18 cellular contexts compared by ENCODE assay signal in genomic region chr16:82884320-82884898, GRCh38.
"Had no signal": no experiment of that assay in that cellular context is flagged by ENCODE, and none has a peak within 500 bp of the region (broad histone marks: within the 10 kb centered on the region; RNA-seq: fewer than 3 reads in every experiment).

No MANE protein-coding gene starts in this region.

- H3K4me3 ChIP-seq: K562 had no signal

- H3K9me3 ChIP-seq: SK-N-SH had no signal

- H3K27ac ChIP-seq: KMS-11, RWPE1 had no signal

- H3K9me2 ChIP-seq: SK-N-SH had no signal

- H3K4me2 ChIP-seq: KMS-11, SK-N-SH had no signal

- H3K9ac ChIP-seq: KMS-11, SK-N-SH had no signal

- DNase-seq: MV-4-11, NCI-H1092, NCI-H1105 treated with DMSO at 0.1 percent for 48 hours, NCI-H1417 treated with DMSO at 0.1 percent for 48 hours, NCI-H146, NCI-H1694 treated with DMSO at 0.1 percent for 48 hours, NCI-H1930, NCI-H2081, NCI-H2107, NCI-H2227 treated with DMSO at 0.1 percent for 48 hours, NCI-H69, NCI-H774, PC-3, SHP77, SK-N-SH had no signal
